8 cellular contexts compared by ENCODE assay signal in the genomic region with DNA sequence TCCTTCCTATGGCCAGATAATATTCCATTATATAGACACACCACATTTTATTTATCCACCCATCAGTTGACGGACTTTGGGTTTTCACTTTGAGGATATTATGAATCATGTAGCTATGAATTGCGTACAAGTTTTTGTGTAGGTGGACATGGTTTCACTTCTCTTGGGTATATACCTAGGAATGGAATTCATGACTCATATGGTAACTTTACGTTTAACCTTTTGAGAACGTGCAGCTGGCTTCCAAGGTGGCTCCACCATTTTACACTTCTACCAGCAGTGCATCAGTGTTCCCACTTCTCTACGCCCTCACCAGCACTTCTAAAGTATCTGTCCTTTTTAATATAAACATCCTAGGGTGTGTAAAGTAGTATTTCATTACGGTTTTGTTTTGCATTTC.
DNase-seq lines count a peak whose midpoint lies in the region; ATAC-seq, FAIRE-seq and TF ChIP-seq lines count a peak whose summit lies in the region.

No MANE protein-coding gene starts in this region.

- H3K36me3 ChIP-seq in gastrocnemius medialis, result no peaks in the 10 kb centered on the region

- in situ Hi-C loops in gastrocnemius medialis (cut with MboI; ENCODE audit: low sequenced_read_pairs in 4 of 4), result no loop called here

- peak overlapping the region; percentile 82 for H3K27ac ChIP-seq in foreskin keratinocyte
- no peak overlapping the region for H3K27ac ChIP-seq in coronary artery
- no peak overlapping the region for H3K27ac ChIP-seq in gastrocnemius medialis

- no peak for TF ChIP-seq CTCF in foreskin keratinocyte (conservative IDR thresholded peaks at IDR 0.05)
- TF ChIP-seq CTCF in coronary artery (IDR thresholded peaks at IDR 0.05), result no peak
- no peak for TF ChIP-seq CTCF in gastrocnemius medialis (IDR thresholded peaks at IDR 0.05 in 4 of 5, conservative IDR thresholded peaks at IDR 0.05 in 1 of 5)

- intact Hi-C loops in gastrocnemius medialis (cut with DNase I; ENCODE audit: low total_unique reads), result no loop called here

- FAIRE-seq in GM18507 (lab: Jason Lieb, UNC), result peak; percentile 95

- DNase-seq in GM18507 (ENCODE audit: extremely low spot score, insufficient read length, low read depth) (peak; percentile 37), foreskin keratinocyte (peak; percentile 96 to 98), erythroblast (lab: John Stamatoyannopoulos, UW) (no peak), coronary artery (ENCODE audit: low spot score) (no peak), NCI-H1930 (lab: John Stamatoyannopoulos, UW) (no peak), gastrocnemius medialis (no peak)

- no peaks in the 10 kb centered on the region for H3K9me3 ChIP-seq in gastrocnemius medialis

- ATAC-seq in GM21619 (IDR thresholded peaks at IDR 0.05; ENCODE audit: unreplicated experiment), result peak; percentile 73
- peak; percentile 86 for ATAC-seq in HG03575 (IDR thresholded peaks at IDR 0.05; ENCODE audit: extremely low read depth, insufficient number of reproducible peaks, low FRiP score, unreplicated experiment)
- ATAC-seq in foreskin keratinocyte, result peak; percentile 90
- ATAC-seq in gastrocnemius medialis, result no peak

- no peak overlapping the region for H3K4me3 ChIP-seq in coronary artery
- no peak overlapping the region for H3K4me3 ChIP-seq in gastrocnemius medialis

- H3K27me3 ChIP-seq in foreskin keratinocyte, result no peaks in the 10 kb centered on the region
- no peaks in the 10 kb centered on the region for H3K27me3 ChIP-seq in gastrocnemius medialis

- TF ChIP-seq POLR2A in erythroblast (IDR thresholded peaks at IDR 0.05; ENCODE audit: low read length), result no peak
- no peak for TF ChIP-seq POLR2A in gastrocnemius medialis (IDR thresholded peaks at IDR 0.05)

- peaks cover 5% of the 10 kb centered on the region for H3K4me1 ChIP-seq in foreskin keratinocyte
- no peaks in the 10 kb centered on the region for H3K4me1 ChIP-seq in gastrocnemius medialis

Comparison
In these comparisons a context has a peak if more than half of its experiments do, and no peak if none do; other contexts are left out.
1. DNase-seq: peak in GM18507 (single experiment) and foreskin keratinocyte (2 of 2); none in erythroblast (0 of 2), coronary artery (single experiment), NCI-H1930 (0 of 2) and gastrocnemius medialis (0 of 2).
2. ATAC-seq: peak in GM21619 (single experiment), HG03575 (single experiment) and foreskin keratinocyte (single experiment); none in gastrocnemius medialis (0 of 2).